In genomic region chr5:87308024-87308423, GRCh38 we compare ENCODE assay signal across 11 cellular contexts. TPM values are rescaled to one million over a fixed set of nuclear protein-coding genes. Genes with fewer than 3 reads are reported as not detected.
DNase-seq lines count a peak whose midpoint lies in the region; ATAC-seq, FAIRE-seq and TF ChIP-seq lines count a peak whose summit lies in the region.
"Had no signal": no experiment of that assay in that cellular context is flagged by ENCODE, and none has a peak within 500 bp of the region (broad histone marks: within the 10 kb centered on the region; RNA-seq: fewer than 3 reads in every experiment).

No MANE protein-coding gene starts in this region.

- TF ChIP-seq POLR2A in K562 (conservative IDR thresholded peaks at IDR 0.05), result no peak

- H4K20me1 ChIP-seq in K562 (replicated peaks; ENCODE audit: control insufficient read depth, insufficient read depth, low read length), result no peaks in the 10 kb centered on the region

- TF ChIP-seq RAD21 in K562 (CRISPR knock-in tag; conservative IDR thresholded peaks at IDR 0.05 in 1 of 2, IDR thresholded peaks at IDR 0.05 in 1 of 2), result no peak

- BruUV-seq in K562 (replicated peaks; lab: Mats Ljungman, UMichigan), result no TSS peak

- CTCF ChIA-PET in K562 (lab: Yijun Ruan, JAX; ENCODE audit: low intra/inter-chr PET ratio), result no interaction called here

- no peak for TF ChIP-seq CTCF in K562 (IDR thresholded peaks at IDR 0.05 in 2 of 3, conservative IDR thresholded peaks at IDR 0.05 in 1 of 3; ENCODE audit: insufficient read depth in 2 of 3, low read depth in 1 of 3, low read length in 3 of 3)
- no peak for TF ChIP-seq CTCF in upper lobe of right lung (IDR thresholded peaks at IDR 0.05)

- intact Hi-C loops in K562 (cut with micrococcal nuclease) (no loop called here), upper lobe of right lung (cut with DNase I) (no loop called here)

- H3K9me1 ChIP-seq in K562 (ENCODE audit: control insufficient read depth, insufficient read depth, low read length), result no peaks in the 10 kb centered on the region

- POLR2A ChIA-PET in K562 (lab: Yijun Ruan, JAX), result interaction anchor here (1.0 to 1.5 kb wide), 3 partner anchors 20 to 40 kb away, joined by 3 to 4 read pairs (median 3); partner anchors contain the start of gene RASA1

- TF ChIP-seq EP300 in K562 (IDR thresholded peaks at IDR 0.05; ENCODE audit: low read length), result no peak

- H3K27me3 ChIP-seq in K562 (ENCODE audit: control insufficient read depth in 2 of 2, insufficient read depth in 2 of 2, low read length in 2 of 2) (no peaks in the 10 kb centered on the region), upper lobe of right lung (no peaks in the 10 kb centered on the region)

- FAIRE-seq in K562 (lab: Jason Lieb, UNC), result no peak
- FAIRE-seq: endothelial cell of umbilical vein had no signal

- DNase-seq in K562 (ENCODE audit: extremely low read depth in 1 of 4, low spot score in 3 of 4), result no peak
- DNase-seq in activated effector memory CD4-positive, alpha-beta T cell treated with Interleukin-2 at 50 U/mL for 16 hours, result no peak
- DNase-seq in upper lobe of right lung, result no peak
- no peak for DNase-seq in DMS53 treated with DMSO at 0.1 percent for 48 hours (lab: John Stamatoyannopoulos, UW; ENCODE audit: unreplicated experiment)
- no peak for DNase-seq in DMS114 treated with DMSO at 0.1 percent for 48 hours (lab: John Stamatoyannopoulos, UW; ENCODE audit: unreplicated experiment)
- DNase-seq: CD4-positive, alpha-beta T cell; immature natural killer cell had no signal

- H3K4me3 ChIP-seq in K562 (no peak overlapping the region), upper lobe of right lung (no peak overlapping the region)

- in situ Hi-C loops in K562 (cut with MboI), result no loop called here

- no peaks in the 10 kb centered on the region; the same call in 1 of the 3 replicates for H3K79me2 ChIP-seq in K562 (ENCODE audit: control insufficient read depth, insufficient read depth, low read length)

- no peak overlapping the region for H3K9ac ChIP-seq in K562 (ENCODE audit: insufficient read depth in 1 of 2, low read depth in 2 of 2, low read length in 2 of 2)

- peak; percentile 98 for ATAC-seq in GM18861 (IDR thresholded peaks at IDR 0.05; ENCODE audit: unreplicated experiment)
- ATAC-seq in GM21723 (IDR thresholded peaks at IDR 0.05; ENCODE audit: unreplicated experiment), result peak; percentile 74
- peak; percentile 84 for ATAC-seq in HG03280 (IDR thresholded peaks at IDR 0.05; ENCODE audit: unreplicated experiment)
- ATAC-seq in K562, result no peak
- ATAC-seq in upper lobe of right lung, result no peak

- H3K9me3 ChIP-seq in K562 (replicated peaks; ENCODE audit: control insufficient read depth, insufficient read depth, low read depth, low read length), result no peaks in the 10 kb centered on the region
- H3K9me3 ChIP-seq in upper lobe of right lung, result no peaks in the 10 kb centered on the region

- H3K4me2 ChIP-seq in K562 (ENCODE audit: insufficient read depth, low read length), result no peak overlapping the region

- no peak overlapping the region for H2AFZ ChIP-seq in K562 (ENCODE audit: low read depth, low read length)

- H3K4me1 ChIP-seq in K562 (replicated peaks in 1 of 2; ENCODE audit: control insufficient read depth in 2 of 2, insufficient read depth in 2 of 2, low read length in 2 of 2) (no peaks in the 10 kb centered on the region; a peak in 1 of 5 replicates), upper lobe of right lung (no peaks in the 10 kb centered on the region)

- peak overlapping the region; percentile 4; the same call in 1 of the 3 replicates for H3K27ac ChIP-seq in K562 (ENCODE audit: extremely low read depth, low read depth, low read length)
- no peak overlapping the region for H3K27ac ChIP-seq in upper lobe of right lung

- peaks cover 14% of the 10 kb centered on the region; the same call in 2 of the 3 replicates for H3K36me3 ChIP-seq in K562 (ENCODE audit: control insufficient read depth, insufficient read depth, low read length)
- peaks cover 25% of the 10 kb centered on the region for H3K36me3 ChIP-seq in upper lobe of right lung

- WGBS in K562 (ENCODE audit: insufficient coverage, low coverage, missing lambda C conversion rate), result 0% methylated on average over 1 of the region's 1 CpG

TF ChIP-seq in K562, 482 proteins besides CTCF, POLR2A, EP300 and RAD21:
- TF ChIP-seq ZNF431 (CRISPR knock-in tag; IDR thresholded peaks at IDR 0.05), result no peak
- 0 out of 2 replicates have a peak, but pooled peaks have one; percentile 23 for TF ChIP-seq SMARCA4 (IDR thresholded peaks at IDR 0.05)

RNA-seq across cellular contexts. Expression of gene RASA1, which starts 40.3 kb away (rescaled TPM):
- total RNA-seq in K562 (2011; cell fraction: chromatin; rRNA removed; ENCODE audit: low replicate concordance), result 7.5 and 23.7 TPM in 2 replicates
- 6.0 and 7.6 TPM in 2 replicates for total RNA-seq in K562 (2011; cell fraction: nucleolus; rRNA removed)
- total RNA-seq in K562 (2011; cell fraction: nucleoplasm; rRNA removed), result 9.5 and 11.1 TPM in 2 replicates
- 7.7 and 9.3 TPM in 2 replicates for total RNA-seq in K562 (2014; rRNA removed)
- total RNA-seq in K562 (2014; rRNA removed; fragmentation: Illumina TruSeq; extraction: Trizol), result 7.2 and 9.1 TPM in 2 replicates
- total RNA-seq in K562 (2015; rRNA removed; fragmentation: Illumina TruSeq; extraction: Trizol), result 8.2 and 9.2 TPM in 2 replicates
- 9.1 and 11.4 TPM in 2 replicates for total RNA-seq in K562 (2021)
- 14.6 and 17.3 TPM in 2 replicates for polyA plus RNA-seq in K562 (2011; rRNA removed)
- polyA plus RNA-seq in K562 (2011; cell fraction: cytosol; rRNA removed), result 4.8 and 7.7 TPM in 2 replicates
- polyA plus RNA-seq in K562 (2011; cell fraction: nucleus; rRNA removed), result 14.0 and 22.1 TPM in 2 replicates
- polyA plus RNA-seq in K562 (2012), result 9.5 and 11.5 TPM in 2 replicates
- polyA plus RNA-seq in K562 (2014; fragmentation: Illumina TruSeq; extraction: Trizol), result 9.4 and 10.6 TPM in 2 replicates
- polyA plus RNA-seq in K562 (2014; fragmentation: Nextera tagmentation; extraction: Ambion mirVana), result 1 to 10 TPM; 3.2 to 4.5 TPM
- 9.8 TPM in 2 replicates for polyA plus RNA-seq in K562 (2014; rRNA removed)
- 19.2 and 21.8 TPM in 2 replicates for polyA minus RNA-seq in K562 (2011; rRNA and poly(A)+ RNA removed)
- polyA minus RNA-seq in K562 (2011; cell fraction: cytosol; rRNA and poly(A)+ RNA removed), result 5.3 and 5.4 TPM in 2 replicates
- polyA minus RNA-seq in K562 (2011; cell fraction: nucleus; rRNA and poly(A)+ RNA removed), result 19.9 and 25.1 TPM in 2 replicates
- 28.5 TPM for total RNA-seq in upper lobe of right lung

Comparison
In these comparisons a context has a peak if more than half of its experiments do, and no peak if none do; other contexts are left out.
1. ATAC-seq: peak in GM18861 (single experiment), GM21723 (single experiment) and HG03280 (single experiment); none in K562 (single experiment) and upper lobe of right lung (single experiment).